Comparison of ENCODE assay signal across 1 cellular context in genomic region chr2:134191835-134192234, GRCh38.
A peak's percentile ranks its signal among the peaks of the same experiment; 100 is the strongest.
TF ChIP-seq lines count a peak whose summit lies in the region.

No MANE protein-coding gene starts in this region.

TF ChIP-seq in K562, 482 proteins besides CTCF, POLR2A, EP300 and RAD21:
- TF ChIP-seq, protein P1, sequence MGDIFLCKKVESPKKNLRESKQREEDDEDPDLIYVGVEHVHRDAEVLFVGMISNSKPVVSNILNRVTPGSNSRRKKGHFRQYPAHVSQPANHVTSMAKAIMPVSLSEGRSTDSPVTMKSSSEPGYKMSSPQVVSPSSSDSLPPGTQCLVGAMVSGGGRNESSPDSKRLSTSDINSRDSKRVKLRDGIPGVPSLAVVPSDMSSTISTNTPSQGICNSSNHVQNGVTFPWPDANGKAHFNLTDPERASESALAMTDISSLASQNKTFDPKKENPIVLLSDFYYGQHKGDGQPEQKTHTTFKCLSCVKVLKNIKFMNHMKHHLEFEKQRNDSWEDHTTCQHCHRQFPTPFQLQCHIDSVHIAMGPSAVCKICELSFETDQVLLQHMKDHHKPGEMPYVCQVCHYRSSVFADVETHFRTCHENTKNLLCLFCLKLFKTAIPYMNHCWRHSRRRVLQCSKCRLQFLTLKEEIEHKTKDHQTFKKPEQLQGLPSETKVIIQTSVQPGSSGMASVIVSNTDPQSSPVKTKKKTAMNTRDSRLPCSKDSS (IDR thresholded peaks at IDR 0.05; ENCODE audit: low read depth, partially characterized antibody) = no peak
- TF ChIP-seq ZBTB9 (CRISPR knock-in tag; IDR thresholded peaks at IDR 0.05) (no peak), IFI16 (CRISPR knock-in tag; IDR thresholded peaks at IDR 0.05) (no peak)
- TF ChIP-seq, protein P2, sequence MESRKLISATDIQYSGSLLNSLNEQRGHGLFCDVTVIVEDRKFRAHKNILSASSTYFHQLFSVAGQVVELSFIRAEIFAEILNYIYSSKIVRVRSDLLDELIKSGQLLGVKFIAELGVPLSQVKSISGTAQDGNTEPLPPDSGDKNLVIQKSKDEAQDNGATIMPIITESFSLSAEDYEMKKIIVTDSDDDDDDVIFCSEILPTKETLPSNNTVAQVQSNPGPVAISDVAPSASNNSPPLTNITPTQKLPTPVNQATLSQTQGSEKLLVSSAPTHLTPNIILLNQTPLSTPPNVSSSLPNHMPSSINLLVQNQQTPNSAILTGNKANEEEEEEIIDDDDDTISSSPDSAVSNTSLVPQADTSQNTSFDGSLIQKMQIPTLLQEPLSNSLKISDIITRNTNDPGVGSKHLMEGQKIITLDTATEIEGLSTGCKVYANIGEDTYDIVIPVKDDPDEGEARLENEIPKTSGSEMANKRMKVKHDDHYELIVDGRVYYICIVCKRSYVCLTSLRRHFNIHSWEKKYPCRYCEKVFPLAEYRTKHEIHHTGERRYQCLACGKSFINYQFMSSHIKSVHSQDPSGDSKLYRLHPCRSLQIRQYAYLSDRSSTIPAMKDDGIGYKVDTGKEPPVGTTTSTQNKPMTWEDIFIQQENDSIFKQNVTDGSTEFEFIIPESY (CRISPR knock-in tag; IDR thresholded peaks at IDR 0.05) = peak; percentile 76
